23 cellular contexts compared by ENCODE assay signal in genomic region chr1:165485716-165486115, GRCh38. TPM values are rescaled to one million over a fixed set of nuclear protein-coding genes. Genes with fewer than 3 reads are reported as not detected.
"Had no signal": no experiment of that assay in that cellular context is flagged by ENCODE, and none has a peak within 500 bp of the region (broad histone marks: within the 10 kb centered on the region; RNA-seq: fewer than 3 reads in every experiment).

No MANE protein-coding gene starts in this region.

- DNase-seq: Karpas-422, KG1, MM.1S, NCI-H1092 treated with DMSO at 0.1 percent for 48 hours, NCI-H1436, NCI-H187, NCI-H2029, NCI-H2081 treated with DMSO at 0.1 percent for 48 hours, NCI-H2171, NCI-H226, NCI-H446, NCI-H510A, NCI-H524 treated with DMSO at 0.1 percent for 48 hours, NCI-H69, NCI-H774, PC-3, SHP77 had no signal

- ATAC-seq: Panc1, PC-3 had no signal

- FAIRE-seq: HTR-8/SVneo had no signal

- H3K27ac ChIP-seq: HL-60, RWPE1 had no signal

RNA-seq across cellular contexts. Expression of gene RXRG, which starts 40.8 kb away (rescaled TPM):
- total RNA-seq: M059J, PC-3 had no signal

RNA-seq across cellular contexts. Expression of gene LRRC52, which starts 58.1 kb away (rescaled TPM):
- total RNA-seq: M059J, PC-3, SK-MEL-5 had no signal
